In genomic region chr6:149454405-149454848, GRCh38 we compare ENCODE assay signal across 9 cellular contexts. TPM values are rescaled to one million over a fixed set of nuclear protein-coding genes. Genes with fewer than 3 reads are reported as not detected.
DNase-seq lines count a peak whose midpoint lies in the region; ATAC-seq and TF ChIP-seq lines count a peak whose summit lies in the region.
"Had no signal": no experiment of that assay in that cellular context is flagged by ENCODE, and none has a peak within 500 bp of the region (broad histone marks: within the 10 kb centered on the region; RNA-seq: fewer than 3 reads in every experiment).

No MANE protein-coding gene starts in this region.

- no peaks in the 10 kb centered on the region for H3K9me3 ChIP-seq in T-helper 17 cell (ENCODE audit: control insufficient read depth, low read length, poor library complexity, severe bottlenecking)

- CTCF ChIA-PET in GM10248 (lab: Yijun Ruan, JAX): interaction anchor here (1.1 to 2.5 kb wide), 3 partner anchors 13 to 63 kb away, joined by 3 to 10 read pairs (median 5); no protein-coding TSS in a partner anchor

- no peak overlapping the region for H3K9ac ChIP-seq in rectal smooth muscle tissue (ENCODE audit: low read length)

- no peak for TF ChIP-seq CTCF in GM10248 (IDR thresholded peaks at IDR 0.05; ENCODE audit: control extremely low read depth, extremely low read depth, low read depth, missing control alignments)

- H3K4me1 ChIP-seq in rectal smooth muscle tissue (ENCODE audit: control insufficient read depth, insufficient read depth, low read length): peaks cover 12% of the 10 kb centered on the region

- H3K4me1 Mint-ChIP-seq in T-helper 17 cell: peaks cover 17% of the 10 kb centered on the region

- no peaks in the 10 kb centered on the region for H3K36me3 ChIP-seq in rectal smooth muscle tissue (ENCODE audit: control insufficient read depth, insufficient read depth, low read length)

- DNase-seq in GM03348 (ENCODE audit: low spot score) (peak; percentile 94), T-helper 17 cell (no peak), globus pallidus (ENCODE audit: low spot score) (peak; percentile 88), GM10248 (ENCODE audit: extremely low spot score) (no peak), amniotic stem cell (lab: John Stamatoyannopoulos, UW) (no peak)
- DNase-seq: effector memory CD4-positive, alpha-beta T cell had no signal

- H3K27me3 ChIP-seq in rectal smooth muscle tissue (ENCODE audit: control insufficient read depth, insufficient read depth, low read length): no peaks in the 10 kb centered on the region

- POLR2A ChIA-PET in GM10248 (lab: Yijun Ruan, JAX): no interaction called here

- H3K36me3 Mint-ChIP-seq in T-helper 17 cell (ENCODE audit: low read depth): peaks cover 5% of the 10 kb centered on the region

- no peak overlapping the region for H3K4me3 Mint-ChIP-seq in T-helper 17 cell

- no peak overlapping the region for H3K4me3 ChIP-seq in rectal smooth muscle tissue (ENCODE audit: low read length)

- no peaks in the 10 kb centered on the region for H3K27me3 Mint-ChIP-seq in T-helper 17 cell

- H3K27ac Mint-ChIP-seq in T-helper 17 cell: no peak overlapping the region

- peak overlapping the region; percentile 63 for H3K27ac ChIP-seq in rectal smooth muscle tissue (ENCODE audit: low read depth, low read length)

- peak; percentile 4 for ATAC-seq in T-helper 17 cell
- no peak for ATAC-seq in HG03571 (IDR thresholded peaks at IDR 0.05; ENCODE audit: unreplicated experiment)
- no peak for ATAC-seq in HG03469 (IDR thresholded peaks at IDR 0.05; ENCODE audit: unreplicated experiment)

RNA-seq across cellular contexts. Expression of gene ZC3H12D, which starts 30.4 kb away (rescaled TPM):
- 100 to 1,000 TPM; 219 to 248 TPM for total RNA-seq in T-helper 17 cell

RNA-seq across cellular contexts. Expression of gene SUMO4, which starts 54.4 kb away (rescaled TPM):
- 10 to 100 TPM in 1 of 2 donors, 1 to 10 TPM in 1; 9.0 to 11.4 TPM for total RNA-seq in T-helper 17 cell

Comparison
In these comparisons a context has a peak if more than half of its experiments do, and no peak if none do; other contexts are left out.
1. DNase-seq: peak in GM03348 (single experiment) and globus pallidus (single experiment); none in T-helper 17 cell (0 of 3), GM10248 (single experiment) and amniotic stem cell (single experiment).